1 cellular context compared by ENCODE assay signal in genomic region chr7:143269254-143269653, GRCh38.
TF ChIP-seq lines count a peak whose summit lies in the region.

No MANE protein-coding gene starts in this region.

TF ChIP-seq in K562, 482 proteins besides CTCF, POLR2A, EP300 and RAD21 (continued from another document):
- TF ChIP-seq AFF1 (IDR thresholded peaks at IDR 0.05; ENCODE audit: low read depth in 1 of 2, partially characterized antibody in 2 of 2) (no peak), ZBTB26 (CRISPR knock-in tag; IDR thresholded peaks at IDR 0.05) (no peak), CREM (IDR thresholded peaks at IDR 0.05; ENCODE audit: low read depth) (no peak), TEAD2 (tag; IDR thresholded peaks at IDR 0.05) (no peak), SMAD4 (CRISPR knock-in tag; conservative IDR thresholded peaks at IDR 0.05) (no peak), CTBP1 (IDR thresholded peaks at IDR 0.05; ENCODE audit: borderline replicate concordance) (peak; percentile 30; the same call in 1 of the 2 replicates), HMBOX1 (IDR thresholded peaks at IDR 0.05) (peak; percentile 63), THAP7 (CRISPR knock-in tag; IDR thresholded peaks at IDR 0.05) (no peak), FUS (optimal IDR thresholded peaks at IDR 0.05; ENCODE audit: low read depth, low read length) (no peak), ATF7 (IDR thresholded peaks at IDR 0.05) (no peak), NR3C1 (CRISPR knock-in tag; IDR thresholded peaks at IDR 0.05) (no peak), ZNF41 (CRISPR knock-in tag; conservative IDR thresholded peaks at IDR 0.05) (no peak), RBM15 (IDR thresholded peaks at IDR 0.05; ENCODE audit: insufficient read depth, low read length) (no peak), ZNF57 (CRISPR knock-in tag; IDR thresholded peaks at IDR 0.05) (no peak), ZEB2 (IDR thresholded peaks at IDR 0.05) (no peak), ZNF592 (IDR thresholded peaks at IDR 0.05) (no peak), CBX8 (IDR thresholded peaks at IDR 0.05; ENCODE audit: borderline replicate concordance, extremely low read depth, low read depth, low read length, poor library complexity, severe bottlenecking) (no peak), HOMEZ (CRISPR knock-in tag; IDR thresholded peaks at IDR 0.05) (no peak), NONO (IDR thresholded peaks at IDR 0.05; ENCODE audit: low read depth in 2 of 2, low read length in 1 of 2) (no peak), RBM39 (optimal IDR thresholded peaks at IDR 0.05; ENCODE audit: low read depth, low read length) (no peak), MEF2A (IDR thresholded peaks at IDR 0.05; ENCODE audit: control insufficient read depth, low read depth, low read length) (no peak), CREBBP (IDR thresholded peaks at IDR 0.05; ENCODE audit: low read depth, low read length) (no peak), SOX6 (IDR thresholded peaks at IDR 0.05) (peak; percentile 15; the same call in 1 of the 2 replicates), SETDB1 (IDR thresholded peaks at IDR 0.05; ENCODE audit: low read length) (peak; percentile 58), IRF1 (CRISPR knock-in tag; IDR thresholded peaks at IDR 0.05; ENCODE audit: borderline replicate concordance) (no peak), E2F4 (CRISPR knock-in tag; IDR thresholded peaks at IDR 0.05; ENCODE audit: low read depth) (no peak)
TF ChIP-seq in K562: peak in this region for 7.
